In genomic region chr1:37239225-37239740, GRCh38 we compare ENCODE assay signal across 23 cellular contexts.
"Had no signal": no experiment of that assay in that cellular context is flagged by ENCODE, and none has a peak within 500 bp of the region (broad histone marks: within the 10 kb centered on the region; RNA-seq: fewer than 3 reads in every experiment).

No MANE protein-coding gene starts in this region.

- H3K4me1 ChIP-seq: heart left ventricle, right atrium auricular region, vagina had no signal

- DNase-seq: activated CD4-positive, alpha-beta T cell treated with anti-CD3 and anti-CD28 coated beads, Interleukin-2, amount 50 U/mL, for 48 hours; activated naive CD4-positive, alpha-beta T cell treated with anti-CD3 and anti-CD28 coated beads for 36 hours; activated naive CD8-positive, alpha-beta T cell treated with anti-CD3 and anti-CD28 coated beads, Interleukin-2, amount 50 U/mL, for 24 hours; aorta; cerebellar nuclear complex; effector memory CD4-positive, alpha-beta T cell; foreskin melanocyte; heart left ventricle; immature natural killer cell; mesenchymal stem cell; occipital lobe; stimulated activated CD4-positive, alpha-beta T cell treated with anti-CD3 and anti-CD28 coated beads, Interleukin-15, amount 100 ng/mL, for 24 hours; stimulated activated CD4-positive, alpha-beta T cell treated with anti-CD3 and anti-CD28 coated beads, Interleukin-4, amount 100 ng/mL, for 1 hour; stimulated activated naive CD4-positive, alpha-beta T cell; substantia nigra had no signal

- H3K9me3 ChIP-seq: right atrium auricular region, vagina had no signal

- H3K27me3 ChIP-seq: right atrium auricular region, tibial nerve, vagina had no signal

- H3K36me3 ChIP-seq: heart left ventricle, right atrium auricular region, tibial nerve, vagina had no signal

- ATAC-seq: activated naive CD8-positive, alpha-beta T cell treated with anti-CD3 and anti-CD28 coated beads, Interleukin-2, amount 50 U/mL, for 24 hours; heart left ventricle; natural killer cell treated with Interleukin-12 subunit alpha and Interleukin-12 subunit beta and Interleukin-15 and Interleukin-18, amount 100 ng/mL, for 72 hours had no signal

- H3K27ac ChIP-seq: heart left ventricle, right atrium auricular region, skin epidermis, tibial nerve, vagina had no signal

- H3K36me3 Mint-ChIP-seq: immature natural killer cell; natural killer cell treated with Interleukin-12 subunit alpha and Interleukin-12 subunit beta and Interleukin-15 and Interleukin-18, amount 100 ng/mL, for 72 hours had no signal

- H3K9me3 Mint-ChIP-seq: activated naive CD4-positive, alpha-beta T cell treated with anti-CD3 and anti-CD28 coated beads for 36 hours; activated naive CD8-positive, alpha-beta T cell treated with anti-CD3 and anti-CD28 coated beads, Interleukin-2, amount 50 U/mL, for 24 hours; activated T-helper 2 cell treated with anti-CD3 and anti-CD28 coated beads, Interferon-gamma antibody, Interleukin-2, Interleukin-4, amounts not matched to agents 10 μg/mL and 5 μg/mL and 100 μg/mL, durations not matched to agents 14 hours and 24 hours and 36 hours; dendritic cell treated with granulocyte-macrophage colony-stimulating factor and Interleukin-4, amounts not matched to agents 40 ng/mL and 50 ng/mL, for 4 days; immature natural killer cell; natural killer cell treated with Interleukin-12 subunit alpha and Interleukin-12 subunit beta and Interleukin-15 and Interleukin-18, amount 100 ng/mL, for 72 hours had no signal

- H3K4me3 ChIP-seq: heart left ventricle, right atrium auricular region, skin epidermis, tibial nerve, vagina had no signal

- H3K4me3 Mint-ChIP-seq: activated naive CD4-positive, alpha-beta T cell treated with anti-CD3 and anti-CD28 coated beads for 36 hours; activated naive CD8-positive, alpha-beta T cell treated with anti-CD3 and anti-CD28 coated beads, Interleukin-2, amount 50 U/mL, for 24 hours; dendritic cell treated with granulocyte-macrophage colony-stimulating factor and Interleukin-4, amounts not matched to agents 40 ng/mL and 50 ng/mL, for 4 days; immature natural killer cell; natural killer cell treated with Interleukin-12 subunit alpha and Interleukin-12 subunit beta and Interleukin-15 and Interleukin-18, amount 100 ng/mL, for 72 hours had no signal

- H3K27ac Mint-ChIP-seq: activated naive CD4-positive, alpha-beta T cell treated with anti-CD3 and anti-CD28 coated beads for 36 hours; activated naive CD8-positive, alpha-beta T cell treated with anti-CD3 and anti-CD28 coated beads, Interleukin-2, amount 50 U/mL, for 24 hours; activated T-helper 2 cell treated with anti-CD3 and anti-CD28 coated beads, Interferon-gamma antibody, Interleukin-2, Interleukin-4, amounts not matched to agents 10 μg/mL and 5 μg/mL and 100 μg/mL, durations not matched to agents 14 hours and 24 hours and 36 hours; dendritic cell treated with granulocyte-macrophage colony-stimulating factor and Interleukin-4, amounts not matched to agents 40 ng/mL and 50 ng/mL, for 4 days; immature natural killer cell; natural killer cell treated with Interleukin-12 subunit alpha and Interleukin-12 subunit beta and Interleukin-15 and Interleukin-18, amount 100 ng/mL, for 72 hours; progenitor cell of endocrine pancreas had no signal

- H3K4me1 Mint-ChIP-seq: activated naive CD8-positive, alpha-beta T cell treated with anti-CD3 and anti-CD28 coated beads, Interleukin-2, amount 50 U/mL, for 24 hours; immature natural killer cell had no signal
